Comparison of ENCODE assay signal across 1 cellular context in genomic region chr1:62337535-62337784, GRCh38.
TF ChIP-seq lines count a peak whose summit lies in the region.

No MANE protein-coding gene starts in this region.

TF ChIP-seq in GM23338, 12 proteins besides CTCF, POLR2A, EP300 and RAD21 (continued from another document):
- TF ChIP-seq, protein P1, sequence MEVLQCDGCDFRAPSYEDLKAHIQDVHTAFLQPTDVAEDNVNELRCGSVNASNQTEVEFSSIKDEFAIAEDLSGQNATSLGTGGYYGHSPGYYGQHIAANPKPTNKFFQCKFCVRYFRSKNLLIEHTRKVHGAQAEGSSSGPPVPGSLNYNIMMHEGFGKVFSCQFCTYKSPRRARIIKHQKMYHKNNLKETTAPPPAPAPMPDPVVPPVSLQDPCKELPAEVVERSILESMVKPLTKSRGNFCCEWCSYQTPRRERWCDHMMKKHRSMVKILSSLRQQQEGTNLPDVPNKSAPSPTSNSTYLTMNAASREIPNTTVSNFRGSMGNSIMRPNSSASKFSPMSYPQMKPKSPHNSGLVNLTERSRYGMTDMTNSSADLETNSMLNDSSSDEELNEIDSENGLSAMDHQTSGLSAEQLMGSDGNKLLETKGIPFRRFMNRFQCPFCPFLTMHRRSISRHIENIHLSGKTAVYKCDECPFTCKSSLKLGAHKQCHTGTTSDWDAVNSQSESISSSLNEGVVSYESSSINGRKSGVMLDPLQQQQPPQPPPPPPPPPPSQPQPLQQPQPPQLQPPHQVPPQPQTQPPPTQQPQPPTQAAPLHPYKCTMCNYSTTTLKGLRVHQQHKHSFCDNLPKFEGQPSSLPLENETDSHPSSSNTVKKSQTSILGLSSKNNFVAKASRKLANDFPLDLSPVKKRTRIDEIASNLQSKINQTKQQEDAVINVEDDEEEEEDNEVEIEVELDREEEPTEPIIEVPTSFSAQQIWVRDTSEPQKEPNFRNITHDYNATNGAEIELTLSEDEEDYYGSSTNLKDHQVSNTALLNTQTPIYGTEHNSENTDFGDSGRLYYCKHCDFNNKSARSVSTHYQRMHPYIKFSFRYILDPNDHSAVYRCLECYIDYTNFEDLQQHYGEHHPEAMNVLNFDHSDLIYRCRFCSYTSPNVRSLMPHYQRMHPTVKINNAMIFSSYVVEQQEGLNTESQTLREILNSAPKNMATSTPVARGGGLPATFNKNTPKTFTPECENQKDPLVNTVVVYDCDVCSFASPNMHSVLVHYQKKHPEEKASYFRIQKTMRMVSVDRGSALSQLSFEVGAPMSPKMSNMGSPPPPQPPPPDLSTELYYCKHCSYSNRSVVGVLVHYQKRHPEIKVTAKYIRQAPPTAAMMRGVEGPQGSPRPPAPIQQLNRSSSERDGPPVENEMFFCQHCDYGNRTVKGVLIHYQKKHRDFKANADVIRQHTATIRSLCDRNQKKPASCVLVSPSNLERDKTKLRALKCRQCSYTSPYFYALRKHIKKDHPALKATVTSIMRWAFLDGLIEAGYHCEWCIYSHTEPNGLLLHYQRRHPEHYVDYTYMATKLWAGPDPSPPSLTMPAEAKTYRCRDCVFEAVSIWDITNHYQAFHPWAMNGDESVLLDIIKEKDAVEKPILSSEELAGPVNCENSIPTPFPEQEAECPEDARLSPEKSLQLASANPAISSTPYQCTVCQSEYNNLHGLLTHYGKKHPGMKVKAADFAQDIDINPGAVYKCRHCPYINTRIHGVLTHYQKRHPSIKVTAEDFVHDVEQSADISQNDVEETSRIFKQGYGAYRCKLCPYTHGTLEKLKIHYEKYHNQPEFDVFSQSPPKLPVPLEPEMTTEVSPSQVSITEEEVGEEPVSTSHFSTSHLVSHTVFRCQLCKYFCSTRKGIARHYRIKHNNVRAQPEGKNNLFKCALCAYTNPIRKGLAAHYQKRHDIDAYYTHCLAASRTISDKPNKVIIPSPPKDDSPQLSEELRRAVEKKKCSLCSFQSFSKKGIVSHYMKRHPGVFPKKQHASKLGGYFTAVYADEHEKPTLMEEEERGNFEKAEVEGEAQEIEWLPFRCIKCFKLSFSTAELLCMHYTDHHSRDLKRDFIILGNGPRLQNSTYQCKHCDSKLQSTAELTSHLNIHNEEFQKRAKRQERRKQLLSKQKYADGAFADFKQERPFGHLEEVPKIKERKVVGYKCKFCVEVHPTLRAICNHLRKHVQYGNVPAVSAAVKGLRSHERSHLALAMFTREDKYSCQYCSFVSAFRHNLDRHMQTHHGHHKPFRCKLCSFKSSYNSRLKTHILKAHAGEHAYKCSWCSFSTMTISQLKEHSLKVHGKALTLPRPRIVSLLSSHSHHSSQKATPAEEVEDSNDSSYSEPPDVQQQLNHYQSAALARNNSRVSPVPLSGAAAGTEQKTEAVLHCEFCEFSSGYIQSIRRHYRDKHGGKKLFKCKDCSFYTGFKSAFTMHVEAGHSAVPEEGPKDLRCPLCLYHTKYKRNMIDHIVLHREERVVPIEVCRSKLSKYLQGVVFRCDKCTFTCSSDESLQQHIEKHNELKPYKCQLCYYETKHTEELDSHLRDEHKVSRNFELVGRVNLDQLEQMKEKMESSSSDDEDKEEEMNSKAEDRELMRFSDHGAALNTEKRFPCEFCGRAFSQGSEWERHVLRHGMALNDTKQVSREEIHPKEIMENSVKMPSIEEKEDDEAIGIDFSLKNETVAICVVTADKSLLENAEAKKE (CRISPR knock-in tag; IDR thresholded peaks at IDR 0.05): no peak
- TF ChIP-seq STAT1 (IDR thresholded peaks at IDR 0.05; ENCODE audit: unreplicated experiment): no peak
- TF ChIP-seq ZNF331 (CRISPR knock-in tag; IDR thresholded peaks at IDR 0.05; ENCODE audit: low read depth): no peak
- TF ChIP-seq CREB1 (CRISPR knock-in tag; IDR thresholded peaks at IDR 0.05; ENCODE audit: low read depth): no peak
- no peak for TF ChIP-seq EZH2 (IDR thresholded peaks at IDR 0.05; ENCODE audit: low read depth, unreplicated experiment)
- no peak for TF ChIP-seq REST (IDR thresholded peaks at IDR 0.05; ENCODE audit: unreplicated experiment)
- TF ChIP-seq NANOG (IDR thresholded peaks at IDR 0.05; ENCODE audit: borderline replicate concordance): no peak
- no peak for TF ChIP-seq ZNF114 (CRISPR knock-in tag; IDR thresholded peaks at IDR 0.05)
- TF ChIP-seq JUNB (IDR thresholded peaks at IDR 0.05; ENCODE audit: unreplicated experiment): no peak
- TF ChIP-seq EZH2phosphoT487 (IDR thresholded peaks at IDR 0.05; ENCODE audit: unreplicated experiment): no peak
- no peak for TF ChIP-seq POLR2AphosphoS5 (IDR thresholded peaks at IDR 0.05; ENCODE audit: low read depth)
